8 cellular contexts compared by ENCODE assay signal in the genomic region with DNA sequence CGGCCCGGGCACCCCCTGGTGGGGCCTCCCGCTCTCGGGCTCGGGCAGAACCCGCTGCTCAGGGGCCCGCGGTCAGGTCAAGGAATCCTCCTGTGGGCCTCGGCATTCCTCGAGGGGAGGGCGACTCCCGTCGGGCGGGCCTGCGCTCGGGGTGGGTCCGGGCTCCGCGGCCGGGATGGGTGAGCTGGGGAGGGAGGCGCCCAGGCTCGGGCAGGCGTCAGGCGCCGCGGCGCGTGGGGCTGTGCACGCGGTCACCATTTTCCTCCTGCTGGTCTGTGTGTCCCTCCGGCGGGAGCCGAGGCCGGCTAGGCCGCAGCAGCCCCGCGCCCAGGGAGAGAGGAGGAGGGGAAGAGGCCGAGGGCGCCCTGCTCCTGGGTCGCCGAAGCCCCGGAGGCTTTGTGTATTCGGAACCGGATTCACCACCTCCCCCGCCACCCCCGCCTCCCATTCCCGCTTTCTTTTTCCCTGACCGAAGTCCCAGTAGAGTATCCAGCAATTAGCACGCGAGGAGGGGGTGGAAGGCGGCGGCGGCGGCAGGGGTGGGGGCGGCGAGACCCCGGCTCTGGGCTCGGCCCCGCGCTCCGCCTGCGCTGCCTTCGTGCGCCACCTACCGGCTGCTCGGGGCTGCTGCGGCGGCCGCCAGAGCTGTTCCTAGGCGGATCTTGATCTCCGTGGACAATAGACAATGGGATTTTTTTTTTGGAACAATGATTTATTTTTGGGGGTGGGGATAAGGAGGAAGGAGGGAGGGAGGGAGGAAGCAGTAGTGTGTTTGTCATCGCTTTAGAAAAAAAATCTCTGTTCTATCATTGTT.
DNase-seq lines count a peak whose midpoint lies in the region; ATAC-seq and TF ChIP-seq lines count a peak whose summit lies in the region.

No MANE protein-coding gene starts in this region.

- DNase-seq in ELF-1 (ENCODE audit: low read depth, low spot score), result peak; percentile 82
- DNase-seq in NCI-H2029 treated with DMSO at 0.1 percent for 48 hours (lab: John Stamatoyannopoulos, UW), result peak; percentile 68
- DNase-seq in mammary epithelial cell, result peak; percentile 58
- DNase-seq in iPS-NIHi11 (ENCODE audit: low spot score), result peak; percentile 95

- ATAC-seq in HG02588 (IDR thresholded peaks at IDR 0.05; ENCODE audit: unreplicated experiment) (peak; percentile 72), GM18861 (IDR thresholded peaks at IDR 0.05; ENCODE audit: unreplicated experiment) (no peak)

- peak overlapping the region; percentile 90 for H2AFZ ChIP-seq in mammary epithelial cell (ENCODE audit: low read depth, low read length)

- H3K9me3 ChIP-seq in mammary epithelial cell (replicated peaks; ENCODE audit: insufficient read depth, low read length), result no peaks in the 10 kb centered on the region
- no peaks in the 10 kb centered on the region for H3K9me3 ChIP-seq in skeletal muscle satellite cell (replicated peaks; ENCODE audit: low read length)

- in situ Hi-C loops in mammary epithelial cell (cut with MboI; ENCODE audit: low sequenced_read_pairs in 2 of 2), result loop anchor here in 1 of 2 donors (10.0 to 25.0 kb wide), 2 partner anchors 238 to 591 kb away; partner anchors contain the start of gene MGST2

- no peaks in the 10 kb centered on the region for H3K79me2 ChIP-seq in mammary epithelial cell (ENCODE audit: insufficient read depth, low read length)

- H3K9ac ChIP-seq in mammary epithelial cell (ENCODE audit: insufficient read depth, low read length), result no peak overlapping the region
- peak overlapping the region; percentile 89 for H3K9ac ChIP-seq in skeletal muscle satellite cell (ENCODE audit: low read depth, low read length)

- TF ChIP-seq CTCF in WI38 (IDR thresholded peaks at IDR 0.05; ENCODE audit: low read depth, low read length), result peak; percentile 71
- TF ChIP-seq CTCF in mammary epithelial cell (conservative IDR thresholded peaks at IDR 0.05 in 1 of 2, IDR thresholded peaks at IDR 0.05 in 1 of 2; ENCODE audit: extremely low read depth in 1 of 2, insufficient read depth in 1 of 2, low read depth in 1 of 2, low read length in 2 of 2), result peak; percentile 60 to 84

- H3K36me3 ChIP-seq in mammary epithelial cell (ENCODE audit: insufficient read depth, low read length), result no peaks in the 10 kb centered on the region
- no peaks in the 10 kb centered on the region for H3K36me3 ChIP-seq in skeletal muscle satellite cell (ENCODE audit: insufficient read depth, low read length)

- H3K27ac ChIP-seq in mammary epithelial cell (ENCODE audit: insufficient read depth, low read depth, low read length), result no peak overlapping the region

- H3K4me1 ChIP-seq in mammary epithelial cell (ENCODE audit: insufficient read depth, low read length), result peaks cover 17% of the 10 kb centered on the region
- peaks cover 44% of the 10 kb centered on the region for H3K4me1 ChIP-seq in skeletal muscle satellite cell (ENCODE audit: control insufficient read depth, insufficient read depth, low read length)

- H4K20me1 ChIP-seq in mammary epithelial cell (ENCODE audit: insufficient read depth, low read length), result no peaks in the 10 kb centered on the region

- intact Hi-C loops in mammary epithelial cell (cut with micrococcal nuclease), result loop anchor here (1.0 to 5.0 kb wide), 6 partner anchors 99 to 596 kb away; partner anchors contain the start of gene MAML3

- no peaks in the 10 kb centered on the region for H3K27me3 ChIP-seq in mammary epithelial cell (ENCODE audit: insufficient read depth, low read length)
- H3K27me3 ChIP-seq in skeletal muscle satellite cell (ENCODE audit: control insufficient read depth, insufficient read depth, low read length), result no peaks in the 10 kb centered on the region

- BruUV-seq in mammary epithelial cell (replicated peaks; lab: Mats Ljungman, UMichigan), result no TSS peak

- CTCF ChIA-PET in mammary epithelial cell (lab: Charles Lee; ENCODE audit: low non-redundant PET), result interaction anchor here (0.7 to 1.5 kb wide), 3 partner anchors 56 to 203 kb away, joined by 3 to 11 read pairs (median 6); no protein-coding TSS in a partner anchor

- peak overlapping the region; percentile 49 for H3K4me3 ChIP-seq in WI38 (ENCODE audit: low read depth, low read length)
- peak overlapping the region; percentile 32 to 66 (median 52) for H3K4me3 ChIP-seq in mammary epithelial cell (replicated peaks in 1 of 3; ENCODE audit: insufficient read depth in 1 of 3, low read depth in 2 of 3, low read length in 3 of 3)
- peak overlapping the region; percentile 75 for H3K4me3 ChIP-seq in skeletal muscle satellite cell (ENCODE audit: low read length)

- H3K4me2 ChIP-seq in mammary epithelial cell (ENCODE audit: insufficient read depth, low read depth, low read length), result peak overlapping the region; percentile 93
- H3K4me2 ChIP-seq in skeletal muscle satellite cell (ENCODE audit: low read length), result peak overlapping the region; percentile 94

- dilution Hi-C loops in mammary epithelial cell (cut with HindIII; ENCODE audit: low sequenced_read_pairs), result loop anchor here (5.0 kb wide), 1 partner anchor 99 kb away; no protein-coding TSS in a partner anchor

- 0% methylated on average over 7 of the region's 72 CpGs for WGBS in mammary epithelial cell (ENCODE audit: low coverage, missing lambda C conversion rate)
